Comparison of ENCODE assay signal across 1 cellular context in genomic region chr13:113834006-113834405, GRCh38. TPM values are rescaled to one million over a fixed set of nuclear protein-coding genes. Genes with fewer than 3 reads are reported as not detected.
"Had no signal": no experiment of that assay in that cellular context is flagged by ENCODE, and none has a peak within 500 bp of the region (broad histone marks: within the 10 kb centered on the region; RNA-seq: fewer than 3 reads in every experiment).

No MANE protein-coding gene starts in this region.

RNA-seq across cellular contexts. Expression of gene GAS6, which starts 29.9 kb away (rescaled TPM):
- total RNA-seq: OCI-LY7 had no signal
